12 cellular contexts compared by ENCODE assay signal in genomic region chr11:75826463-75827220, GRCh38. TPM values are rescaled to one million over a fixed set of nuclear protein-coding genes. Genes with fewer than 3 reads are reported as not detected.
DNase-seq lines count a peak whose midpoint lies in the region; ATAC-seq, FAIRE-seq and TF ChIP-seq lines count a peak whose summit lies in the region.
"Had no signal": no experiment of that assay in that cellular context is flagged by ENCODE, and none has a peak within 500 bp of the region (broad histone marks: within the 10 kb centered on the region; RNA-seq: fewer than 3 reads in every experiment).

No MANE protein-coding gene starts in this region.

- ATAC-seq in HG02610 (IDR thresholded peaks at IDR 0.05; ENCODE audit: unreplicated experiment) (peak; percentile 42), memory B cell (ENCODE audit: low read depth) (no peak), HG02852 (IDR thresholded peaks at IDR 0.05; ENCODE audit: unreplicated experiment) (no peak)
- ATAC-seq in effector memory CD8-positive, alpha-beta T cell (replicated peaks), result no peak

- peaks cover 39% of the 10 kb centered on the region for H3K4me1 ChIP-seq in suprapubic skin

- CTCF ChIA-PET in activated naive CD4-positive, alpha-beta T cell treated with anti-CD3 and anti-CD28 coated beads for 36 hours (lab: Charles Lee), result interaction anchor here (0.7 kb wide), 2 partner anchors 42 to 72 kb away, joined by 3 to 4 read pairs; no protein-coding TSS in a partner anchor

- 39% methylated on average over 4 of the region's 4 CpGs for WGBS in suprapubic skin

- H3K27ac ChIP-seq in suprapubic skin, result peak overlapping the region; percentile 69

- no peak for DNase-seq in memory B cell (ENCODE audit: low spot score in 2 of 2)
- no peak for DNase-seq in suprapubic skin (ENCODE audit: low spot score in 2 of 2)
- no peak for DNase-seq in effector memory CD8-positive, alpha-beta T cell
- DNase-seq in frontal cortex (ENCODE audit: low spot score in 2 of 2), result no peak
- DNase-seq in activated naive CD4-positive, alpha-beta T cell treated with anti-CD3 and anti-CD28 coated beads for 36 hours, result no peak
- DNase-seq: glutamatergic neuron, NCI-H2171 treated with DMSO at 0.1 percent for 48 hours, small intestine had no signal

- TF ChIP-seq CTCF in suprapubic skin (IDR thresholded peaks at IDR 0.05), result no peak

- no peak for TF ChIP-seq EP300 in suprapubic skin (IDR thresholded peaks at IDR 0.05)

- intact Hi-C loops in dendritic cell treated with granulocyte-macrophage colony-stimulating factor and Interleukin-4, amounts not matched to agents 40 ng/mL and 50 ng/mL, for 4 days (cut with micrococcal nuclease), result no loop called here
- intact Hi-C loops in activated naive CD4-positive, alpha-beta T cell treated with anti-CD3 and anti-CD28 coated beads for 36 hours (cut with micrococcal nuclease), result no loop called here

- H3K27me3 ChIP-seq in suprapubic skin, result no peaks in the 10 kb centered on the region

- H3K4me1 Mint-ChIP-seq in dendritic cell treated with granulocyte-macrophage colony-stimulating factor and Interleukin-4, amounts not matched to agents 40 ng/mL and 50 ng/mL, for 4 days (ENCODE audit: low read depth), result peaks cover 52% of the 10 kb centered on the region
- peaks cover 38% of the 10 kb centered on the region for H3K4me1 Mint-ChIP-seq in memory B cell
- peaks cover 17 to 28% of the 10 kb centered on the region in 2 donors for H3K4me1 Mint-ChIP-seq in effector memory CD8-positive, alpha-beta T cell (ENCODE audit: low read depth in 2 of 2)
- peaks cover 20% of the 10 kb centered on the region for H3K4me1 Mint-ChIP-seq in activated naive CD4-positive, alpha-beta T cell treated with anti-CD3 and anti-CD28 coated beads for 36 hours (ENCODE audit: low read depth)

- FAIRE-seq in frontal cortex (lab: Jason Lieb, UNC), result no peak
- FAIRE-seq: small intestine, urothelium cell line had no signal

- H3K9me3 ChIP-seq in suprapubic skin, result no peaks in the 10 kb centered on the region

- TF ChIP-seq POLR2A in suprapubic skin (IDR thresholded peaks at IDR 0.05), result no peak

- H3K4me3 ChIP-seq in suprapubic skin, result peak overlapping the region; percentile 7

- peaks cover 43% of the 10 kb centered on the region for H3K36me3 Mint-ChIP-seq in dendritic cell treated with granulocyte-macrophage colony-stimulating factor and Interleukin-4, amounts not matched to agents 40 ng/mL and 50 ng/mL, for 4 days (ENCODE audit: low read depth)
- peaks cover 16% of the 10 kb centered on the region for H3K36me3 Mint-ChIP-seq in memory B cell
- H3K36me3 Mint-ChIP-seq in effector memory CD8-positive, alpha-beta T cell (ENCODE audit: insufficient read depth), result peaks cover 6% of the 10 kb centered on the region
- H3K36me3 Mint-ChIP-seq in activated naive CD4-positive, alpha-beta T cell treated with anti-CD3 and anti-CD28 coated beads for 36 hours (ENCODE audit: low read depth), result peaks cover 9% of the 10 kb centered on the region

- peak overlapping the region; percentile 89 for H3K27ac Mint-ChIP-seq in dendritic cell treated with granulocyte-macrophage colony-stimulating factor and Interleukin-4, amounts not matched to agents 40 ng/mL and 50 ng/mL, for 4 days
- peak overlapping the region; percentile 94 for H3K27ac Mint-ChIP-seq in memory B cell
- peak overlapping the region in 1 of 2 donors; percentile 78 for H3K27ac Mint-ChIP-seq in effector memory CD8-positive, alpha-beta T cell
- H3K27ac Mint-ChIP-seq in activated naive CD4-positive, alpha-beta T cell treated with anti-CD3 and anti-CD28 coated beads for 36 hours, result no peak overlapping the region

- no peaks in the 10 kb centered on the region for H3K27me3 Mint-ChIP-seq in dendritic cell treated with granulocyte-macrophage colony-stimulating factor and Interleukin-4, amounts not matched to agents 40 ng/mL and 50 ng/mL, for 4 days
- no peaks in the 10 kb centered on the region for H3K27me3 Mint-ChIP-seq in memory B cell
- H3K27me3 Mint-ChIP-seq in effector memory CD8-positive, alpha-beta T cell, result no peaks in the 10 kb centered on the region
- H3K27me3 Mint-ChIP-seq in activated naive CD4-positive, alpha-beta T cell treated with anti-CD3 and anti-CD28 coated beads for 36 hours (ENCODE audit: low read depth), result no peaks in the 10 kb centered on the region

- H3K4me3 Mint-ChIP-seq in dendritic cell treated with granulocyte-macrophage colony-stimulating factor and Interleukin-4, amounts not matched to agents 40 ng/mL and 50 ng/mL, for 4 days, result peak overlapping the region; percentile 55
- H3K4me3 Mint-ChIP-seq in memory B cell, result peak overlapping the region; percentile 68
- peak overlapping the region in 1 of 2 donors; percentile 21 for H3K4me3 Mint-ChIP-seq in effector memory CD8-positive, alpha-beta T cell
- H3K4me3 Mint-ChIP-seq in activated naive CD4-positive, alpha-beta T cell treated with anti-CD3 and anti-CD28 coated beads for 36 hours, result no peak overlapping the region

- H3K9me3 Mint-ChIP-seq in dendritic cell treated with granulocyte-macrophage colony-stimulating factor and Interleukin-4, amounts not matched to agents 40 ng/mL and 50 ng/mL, for 4 days, result no peaks in the 10 kb centered on the region
- no peaks in the 10 kb centered on the region for H3K9me3 Mint-ChIP-seq in memory B cell
- H3K9me3 Mint-ChIP-seq in effector memory CD8-positive, alpha-beta T cell, result no peaks in the 10 kb centered on the region
- no peaks in the 10 kb centered on the region for H3K9me3 Mint-ChIP-seq in activated naive CD4-positive, alpha-beta T cell treated with anti-CD3 and anti-CD28 coated beads for 36 hours

- no peaks in the 10 kb centered on the region for H3K36me3 ChIP-seq in suprapubic skin

RNA-seq across cellular contexts. Expression of gene UVRAG, which starts 11.6 kb away (rescaled TPM):
- 10 to 100 TPM; 17.5 to 30.0 (median 22.1) TPM for total RNA-seq in suprapubic skin
- total RNA-seq in frontal cortex, result 35.9 TPM
- total RNA-seq in activated naive CD4-positive, alpha-beta T cell treated with anti-CD3 and anti-CD28 coated beads for 36 hours, result 10 to 100 TPM; 15.9 to 18.3 TPM

RNA-seq across cellular contexts. Expression of gene DGAT2, which starts 58.1 kb away (rescaled TPM):
- 100 to 1,000 TPM in 3 of 4 donors, 10 to 100 TPM in 1; 69.8 to 338 (median 184) TPM for total RNA-seq in suprapubic skin
- 4.1 TPM for total RNA-seq in frontal cortex
- 1 to 10 TPM; 3.4 to 4.2 TPM for total RNA-seq in activated naive CD4-positive, alpha-beta T cell treated with anti-CD3 and anti-CD28 coated beads for 36 hours

Comparison
In these comparisons a context has a peak if more than half of its experiments do, and no peak if none do; other contexts are left out.
1. RNA of gene DGAT2, which starts 58.1 kb away (total RNA-seq): 69.8 to 338 TPM in suprapubic skin; 3.4 to 4.2 TPM in activated naive CD4-positive, alpha-beta T cell treated with anti-CD3 and anti-CD28 coated beads for 36 hours and 4.1 TPM in frontal cortex (single experiment); every median in the first group is over 10 times any median in the second.